18 cellular contexts compared by ENCODE assay signal in the genomic region with DNA sequence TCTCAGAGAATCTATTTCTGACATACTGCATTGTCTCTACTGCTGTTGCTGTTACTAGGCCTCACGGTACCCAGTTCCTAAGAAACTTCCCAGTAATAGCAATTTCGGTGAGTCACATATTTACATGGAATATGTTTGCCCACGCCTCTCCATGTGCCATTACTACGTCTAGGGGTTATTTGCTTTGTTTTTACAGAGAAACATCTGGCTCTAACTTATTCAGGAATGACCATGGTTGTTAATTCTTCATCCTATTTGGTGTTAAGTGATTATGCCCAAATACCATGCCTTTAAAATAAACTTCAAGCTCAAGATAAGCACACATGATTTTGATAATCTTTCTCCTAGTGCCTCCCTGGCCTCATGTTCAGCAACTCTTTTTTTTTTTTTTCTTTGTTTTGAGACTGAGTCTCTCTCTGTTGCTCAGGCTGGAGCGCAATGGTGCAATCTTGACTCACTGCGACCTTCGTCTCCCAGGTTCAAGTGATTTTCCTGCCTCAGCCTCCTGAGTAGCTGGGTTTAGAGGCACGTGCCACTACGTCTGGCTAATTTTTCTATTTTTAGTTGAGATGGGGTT.
DNase-seq lines count a peak whose midpoint lies in the region; ATAC-seq, FAIRE-seq and TF ChIP-seq lines count a peak whose summit lies in the region.
"Had no signal": no experiment of that assay in that cellular context is flagged by ENCODE, and none has a peak within 500 bp of the region (broad histone marks: within the 10 kb centered on the region; RNA-seq: fewer than 3 reads in every experiment).

No MANE protein-coding gene starts in this region.

- no peak for TF ChIP-seq CTCF in astrocyte (IDR thresholded peaks at IDR 0.05; ENCODE audit: insufficient read depth, low read depth, low read length)
- no peak for TF ChIP-seq CTCF in foreskin keratinocyte (conservative IDR thresholded peaks at IDR 0.05)
- TF ChIP-seq CTCF in type B pancreatic cell (conservative IDR thresholded peaks at IDR 0.05), result no peak

- H2AFZ ChIP-seq in astrocyte (ENCODE audit: low read depth, low read length), result peak overlapping the region; percentile 43

- H3K4me1 ChIP-seq in astrocyte (ENCODE audit: insufficient read depth, low read length) (peaks cover 6% of the 10 kb centered on the region), foreskin keratinocyte (peaks cover 6% of the 10 kb centered on the region), HAP-1 (no peaks in the 10 kb centered on the region)
- H3K4me1 ChIP-seq: body of pancreas, psoas muscle, tibial artery had no signal

- H3K9me3 ChIP-seq in astrocyte (ENCODE audit: insufficient read depth, low read depth, low read length), result peaks cover 5% of the 10 kb centered on the region
- H3K9me3 ChIP-seq in HAP-1, result no peaks in the 10 kb centered on the region

- H3K9me3 Mint-ChIP-seq in astrocyte (ENCODE audit: unreplicated experiment) (peaks cover 7% of the 10 kb centered on the region), type B pancreatic cell (peaks cover 6% of the 10 kb centered on the region)

- no peak overlapping the region for H3K9ac ChIP-seq in astrocyte (ENCODE audit: low read length)

- peak overlapping the region; percentile 21 for H3K4me2 ChIP-seq in astrocyte (ENCODE audit: low read length)

- in situ Hi-C loops in HAP-1 (cut with MboI; ENCODE audit: low sequenced_read_pairs), result no loop called here

- H3K27ac ChIP-seq in astrocyte (ENCODE audit: low read depth, low read length) (peak overlapping the region; percentile 35), foreskin keratinocyte (no peak overlapping the region)
- H3K27ac ChIP-seq: body of pancreas, psoas muscle, tibial artery had no signal

- ATAC-seq in foreskin keratinocyte, result peak; percentile 48
- no peak for ATAC-seq in HG02642 (IDR thresholded peaks at IDR 0.05; ENCODE audit: poor library complexity, unreplicated experiment)
- ATAC-seq: body of pancreas, psoas muscle, T-cell had no signal

- peak; percentile 10 for DNase-seq in SHP77 (lab: John Stamatoyannopoulos, UW)
- no peak for DNase-seq in SHP77 treated with DMSO at 0.1 percent for 48 hours (lab: John Stamatoyannopoulos, UW)
- DNase-seq in astrocyte (ENCODE audit: low read depth), result peak; percentile 44
- peak in 1 of 2 donors; percentile 45 for DNase-seq in foreskin keratinocyte
- no peak for DNase-seq in type B pancreatic cell (ENCODE audit: extremely low spot score, unreplicated experiment)
- DNase-seq in HAP-1 (ENCODE audit: low spot score in 2 of 2), result no peak
- DNase-seq in islet precursor cell, result no peak
- DNase-seq: activated B cell treated with CpG ODN at 0.5 μM for 24 hours; body of pancreas; endodermal cell; heart left ventricle; NCI-H226; OCI-M1; psoas muscle; stimulated activated CD8-positive, alpha-beta memory T cell treated with anti-CD3 and anti-CD28 coated beads, Interleukin-4, amount 100 ng/mL, for 48 hours; T-cell; tibial artery had no signal

- H3K4me3 Mint-ChIP-seq in astrocyte (ENCODE audit: unreplicated experiment), result no peak overlapping the region
- no peak overlapping the region for H3K4me3 Mint-ChIP-seq in type B pancreatic cell
- H3K4me3 Mint-ChIP-seq: activated B cell treated with CpG ODN at 0.5 μM for 24 hours, endodermal cell, T-cell had no signal

- H3K36me3 ChIP-seq in astrocyte (ENCODE audit: insufficient read depth, low read length) (no peaks in the 10 kb centered on the region), HAP-1 (replicated peaks) (no peaks in the 10 kb centered on the region)
- H3K36me3 ChIP-seq: heart left ventricle, tibial artery had no signal

- FAIRE-seq in astrocyte (lab: Jason Lieb, UNC), result no peak

- H3K27me3 ChIP-seq in astrocyte (ENCODE audit: insufficient read depth, low read length) (no peaks in the 10 kb centered on the region), foreskin keratinocyte (no peaks in the 10 kb centered on the region), HAP-1 (ENCODE audit: low read depth) (no peaks in the 10 kb centered on the region)
- H3K27me3 ChIP-seq: body of pancreas, heart left ventricle, tibial artery had no signal

- no peak overlapping the region for H3K27ac Mint-ChIP-seq in astrocyte (ENCODE audit: unreplicated experiment)
- H3K27ac Mint-ChIP-seq in type B pancreatic cell, result peak overlapping the region; percentile 35
- H3K27ac Mint-ChIP-seq: activated B cell treated with CpG ODN at 0.5 μM for 24 hours, endodermal cell, T-cell had no signal

- H3K4me3 ChIP-seq in astrocyte (ENCODE audit: insufficient read depth, low read depth, low read length) (no peak overlapping the region), HAP-1 (no peak overlapping the region)
- H3K4me3 ChIP-seq: body of pancreas, heart left ventricle, psoas muscle, tibial artery had no signal

- no peaks in the 10 kb centered on the region for H3K79me2 ChIP-seq in astrocyte (ENCODE audit: insufficient read depth, low read length)

- no peaks in the 10 kb centered on the region for H3K27me3 Mint-ChIP-seq in astrocyte (ENCODE audit: low read depth, unreplicated experiment)
- H3K27me3 Mint-ChIP-seq in type B pancreatic cell, result no peaks in the 10 kb centered on the region
- H3K27me3 Mint-ChIP-seq: T-cell had no signal

- H3K4me1 Mint-ChIP-seq in astrocyte (ENCODE audit: low read depth, unreplicated experiment), result peaks cover 9% of the 10 kb centered on the region
- peaks cover 2% of the 10 kb centered on the region for H3K4me1 Mint-ChIP-seq in type B pancreatic cell (ENCODE audit: unreplicated experiment)
- H3K4me1 Mint-ChIP-seq: activated B cell treated with CpG ODN at 0.5 μM for 24 hours, T-cell had no signal

- no peaks in the 10 kb centered on the region for H4K20me1 ChIP-seq in astrocyte (ENCODE audit: insufficient read depth, low read length)

- H3K36me3 Mint-ChIP-seq in astrocyte (ENCODE audit: low read depth, unreplicated experiment) (no peaks in the 10 kb centered on the region), type B pancreatic cell (no peaks in the 10 kb centered on the region)

Comparison
In these comparisons a context has a peak if more than half of its experiments do, and no peak if none do; other contexts are left out.
1. DNase-seq: peak in SHP77 (2 of 2) and astrocyte (single experiment); none in SHP77 treated with DMSO at 0.1 percent for 48 hours (single experiment), type B pancreatic cell (single experiment), HAP-1 (0 of 2) and islet precursor cell (single experiment).